In genomic region chr11:469684-470667, GRCh38 we compare ENCODE assay signal across 1 cellular context.
TF ChIP-seq lines count a peak whose summit lies in the region.

No MANE protein-coding gene starts in this region.

TF ChIP-seq in HepG2, 621 proteins besides CTCF, POLR2A, EP300 and RAD21 (continued from another document and continues in another):
- TF ChIP-seq, protein P1, sequence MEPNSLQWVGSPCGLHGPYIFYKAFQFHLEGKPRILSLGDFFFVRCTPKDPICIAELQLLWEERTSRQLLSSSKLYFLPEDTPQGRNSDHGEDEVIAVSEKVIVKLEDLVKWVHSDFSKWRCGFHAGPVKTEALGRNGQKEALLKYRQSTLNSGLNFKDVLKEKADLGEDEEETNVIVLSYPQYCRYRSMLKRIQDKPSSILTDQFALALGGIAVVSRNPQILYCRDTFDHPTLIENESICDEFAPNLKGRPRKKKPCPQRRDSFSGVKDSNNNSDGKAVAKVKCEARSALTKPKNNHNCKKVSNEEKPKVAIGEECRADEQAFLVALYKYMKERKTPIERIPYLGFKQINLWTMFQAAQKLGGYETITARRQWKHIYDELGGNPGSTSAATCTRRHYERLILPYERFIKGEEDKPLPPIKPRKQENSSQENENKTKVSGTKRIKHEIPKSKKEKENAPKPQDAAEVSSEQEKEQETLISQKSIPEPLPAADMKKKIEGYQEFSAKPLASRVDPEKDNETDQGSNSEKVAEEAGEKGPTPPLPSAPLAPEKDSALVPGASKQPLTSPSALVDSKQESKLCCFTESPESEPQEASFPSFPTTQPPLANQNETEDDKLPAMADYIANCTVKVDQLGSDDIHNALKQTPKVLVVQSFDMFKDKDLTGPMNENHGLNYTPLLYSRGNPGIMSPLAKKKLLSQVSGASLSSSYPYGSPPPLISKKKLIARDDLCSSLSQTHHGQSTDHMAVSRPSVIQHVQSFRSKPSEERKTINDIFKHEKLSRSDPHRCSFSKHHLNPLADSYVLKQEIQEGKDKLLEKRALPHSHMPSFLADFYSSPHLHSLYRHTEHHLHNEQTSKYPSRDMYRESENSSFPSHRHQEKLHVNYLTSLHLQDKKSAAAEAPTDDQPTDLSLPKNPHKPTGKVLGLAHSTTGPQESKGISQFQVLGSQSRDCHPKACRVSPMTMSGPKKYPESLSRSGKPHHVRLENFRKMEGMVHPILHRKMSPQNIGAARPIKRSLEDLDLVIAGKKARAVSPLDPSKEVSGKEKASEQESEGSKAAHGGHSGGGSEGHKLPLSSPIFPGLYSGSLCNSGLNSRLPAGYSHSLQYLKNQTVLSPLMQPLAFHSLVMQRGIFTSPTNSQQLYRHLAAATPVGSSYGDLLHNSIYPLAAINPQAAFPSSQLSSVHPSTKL (CRISPR knock-in tag; IDR thresholded peaks at IDR 0.05) = peak; percentile 48
- TF ChIP-seq ZNF800 (CRISPR knock-in tag; IDR thresholded peaks at IDR 0.05) (peak; percentile 45; the same call in 1 of the 2 replicates), ZBTB46 (CRISPR knock-in tag; IDR thresholded peaks at IDR 0.05; ENCODE audit: borderline replicate concordance) (no peak), ZNF331 (CRISPR knock-in tag; IDR thresholded peaks at IDR 0.05) (peak; percentile 73), MAF1 (CRISPR knock-in tag; IDR thresholded peaks at IDR 0.05; ENCODE audit: borderline replicate concordance) (0 out of 2 replicates have a peak, but pooled peaks have one; percentile 28), BCLAF1 (IDR thresholded peaks at IDR 0.05) (no peak), ZNF230 (CRISPR knock-in tag; IDR thresholded peaks at IDR 0.05) (peak; percentile 63; the same call in 1 of the 2 replicates), ZNF629 (CRISPR knock-in tag; conservative IDR thresholded peaks at IDR 0.05) (0 out of 2 replicates have a peak, but pooled peaks have one; percentile 20), ISL2 (CRISPR knock-in tag; IDR thresholded peaks at IDR 0.05) (0 out of 2 replicates have a peak, but pooled peaks have one; percentile 36), MED1 (CRISPR knock-in tag; IDR thresholded peaks at IDR 0.05) (peak; percentile 76), SUZ12 (IDR thresholded peaks at IDR 0.05; ENCODE audit: low read depth, low read length) (no peak), POLR2AphosphoS5 (IDR thresholded peaks at IDR 0.05; ENCODE audit: low read depth, low read length) (peak; percentile 71), ZNF274 (CRISPR knock-in tag; IDR thresholded peaks at IDR 0.05) (0 out of 2 replicates have a peak, but pooled peaks have one; percentile 15), FOXP1 (IDR thresholded peaks at IDR 0.05) (no peak), FOXP1 (CRISPR knock-in tag; IDR thresholded peaks at IDR 0.05) (peak; percentile 51; the same call in 1 of the 2 replicates), SP5 (CRISPR knock-in tag; IDR thresholded peaks at IDR 0.05; ENCODE audit: borderline replicate concordance, low read depth) (no peak), SOX6 (IDR thresholded peaks at IDR 0.05) (no peak), SOX6 (CRISPR knock-in tag; IDR thresholded peaks at IDR 0.05) (peak; percentile 42; the same call in 1 of the 2 replicates), FOXC1 (CRISPR knock-in tag; IDR thresholded peaks at IDR 0.05; ENCODE audit: borderline replicate concordance) (no peak), NR2C2 (CRISPR knock-in tag; IDR thresholded peaks at IDR 0.05; ENCODE audit: borderline replicate concordance) (no peak), RFX5 (IDR thresholded peaks at IDR 0.05; ENCODE audit: low read depth, low read length) (no peak), ZSCAN25 (CRISPR knock-in tag; IDR thresholded peaks at IDR 0.05) (no peak; the same call in 1 of the 2 replicates), TBL1XR1 (IDR thresholded peaks at IDR 0.05; ENCODE audit: borderline replicate concordance, low read length, partially characterized antibody) (no peak), SALL2 (CRISPR knock-in tag; IDR thresholded peaks at IDR 0.05) (no peak), PHF8 (CRISPR knock-in tag; IDR thresholded peaks at IDR 0.05) (no peak), HNF4A (CRISPR knock-in tag; IDR thresholded peaks at IDR 0.05) (peak; percentile 58), ZNF644 (CRISPR knock-in tag; IDR thresholded peaks at IDR 0.05; ENCODE audit: low read depth) (no peak), ZNF20 (CRISPR knock-in tag; IDR thresholded peaks at IDR 0.05) (no peak), CSRNP1 (CRISPR knock-in tag; IDR thresholded peaks at IDR 0.05) (no peak), ZFP36L1 (CRISPR knock-in tag; IDR thresholded peaks at IDR 0.05) (peak; percentile 47; the same call in 1 of the 2 replicates), GATAD2A (CRISPR knock-in tag; IDR thresholded peaks at IDR 0.05) (peak; percentile 78; the same call in 1 of the 2 replicates), TP53 (CRISPR knock-in tag; conservative IDR thresholded peaks at IDR 0.05) (0 out of 2 replicates have a peak, but pooled peaks have one; percentile 34), NFAT5 (CRISPR knock-in tag; IDR thresholded peaks at IDR 0.05) (no peak), KLF11 (CRISPR knock-in tag; IDR thresholded peaks at IDR 0.05) (no peak), MAFF (IDR thresholded peaks at IDR 0.05; ENCODE audit: low read depth, low read length) (no peak), ETV5 (CRISPR knock-in tag; IDR thresholded peaks at IDR 0.05; ENCODE audit: borderline replicate concordance) (peak; percentile 87; the same call in 1 of the 2 replicates), TMF1 (CRISPR knock-in tag; IDR thresholded peaks at IDR 0.05; ENCODE audit: low read depth) (0 out of 2 replicates have a peak, but pooled peaks have one; percentile 36)
- TF ChIP-seq, protein P2, sequence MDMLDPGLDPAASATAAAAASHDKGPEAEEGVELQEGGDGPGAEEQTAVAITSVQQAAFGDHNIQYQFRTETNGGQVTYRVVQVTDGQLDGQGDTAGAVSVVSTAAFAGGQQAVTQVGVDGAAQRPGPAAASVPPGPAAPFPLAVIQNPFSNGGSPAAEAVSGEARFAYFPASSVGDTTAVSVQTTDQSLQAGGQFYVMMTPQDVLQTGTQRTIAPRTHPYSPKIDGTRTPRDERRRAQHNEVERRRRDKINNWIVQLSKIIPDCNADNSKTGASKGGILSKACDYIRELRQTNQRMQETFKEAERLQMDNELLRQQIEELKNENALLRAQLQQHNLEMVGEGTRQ (IDR thresholded peaks at IDR 0.05; ENCODE audit: low read depth, low read length) = 0 out of 2 replicates have a peak, but pooled peaks have one; percentile 12
- TF ChIP-seq, protein P2 (CRISPR knock-in tag; IDR thresholded peaks at IDR 0.05; ENCODE audit: borderline replicate concordance) = peak; percentile 77; the same call in 1 of the 2 replicates
- TF ChIP-seq, protein P3, sequence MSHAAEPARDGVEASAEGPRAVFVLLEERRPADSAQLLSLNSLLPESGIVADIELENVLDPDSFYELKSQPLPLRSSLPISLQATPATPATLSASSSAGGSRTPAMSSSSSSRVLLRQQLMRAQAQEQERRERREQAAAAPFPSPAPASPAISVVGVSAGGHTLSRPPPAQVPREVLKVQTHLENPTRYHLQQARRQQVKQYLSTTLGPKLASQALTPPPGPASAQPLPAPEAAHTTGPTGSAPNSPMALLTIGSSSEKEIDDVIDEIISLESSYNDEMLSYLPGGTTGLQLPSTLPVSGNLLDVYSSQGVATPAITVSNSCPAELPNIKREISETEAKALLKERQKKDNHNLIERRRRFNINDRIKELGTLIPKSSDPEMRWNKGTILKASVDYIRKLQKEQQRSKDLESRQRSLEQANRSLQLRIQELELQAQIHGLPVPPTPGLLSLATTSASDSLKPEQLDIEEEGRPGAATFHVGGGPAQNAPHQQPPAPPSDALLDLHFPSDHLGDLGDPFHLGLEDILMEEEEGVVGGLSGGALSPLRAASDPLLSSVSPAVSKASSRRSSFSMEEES (CRISPR knock-in tag; IDR thresholded peaks at IDR 0.05) = peak; percentile 99
